In the genomic region with DNA sequence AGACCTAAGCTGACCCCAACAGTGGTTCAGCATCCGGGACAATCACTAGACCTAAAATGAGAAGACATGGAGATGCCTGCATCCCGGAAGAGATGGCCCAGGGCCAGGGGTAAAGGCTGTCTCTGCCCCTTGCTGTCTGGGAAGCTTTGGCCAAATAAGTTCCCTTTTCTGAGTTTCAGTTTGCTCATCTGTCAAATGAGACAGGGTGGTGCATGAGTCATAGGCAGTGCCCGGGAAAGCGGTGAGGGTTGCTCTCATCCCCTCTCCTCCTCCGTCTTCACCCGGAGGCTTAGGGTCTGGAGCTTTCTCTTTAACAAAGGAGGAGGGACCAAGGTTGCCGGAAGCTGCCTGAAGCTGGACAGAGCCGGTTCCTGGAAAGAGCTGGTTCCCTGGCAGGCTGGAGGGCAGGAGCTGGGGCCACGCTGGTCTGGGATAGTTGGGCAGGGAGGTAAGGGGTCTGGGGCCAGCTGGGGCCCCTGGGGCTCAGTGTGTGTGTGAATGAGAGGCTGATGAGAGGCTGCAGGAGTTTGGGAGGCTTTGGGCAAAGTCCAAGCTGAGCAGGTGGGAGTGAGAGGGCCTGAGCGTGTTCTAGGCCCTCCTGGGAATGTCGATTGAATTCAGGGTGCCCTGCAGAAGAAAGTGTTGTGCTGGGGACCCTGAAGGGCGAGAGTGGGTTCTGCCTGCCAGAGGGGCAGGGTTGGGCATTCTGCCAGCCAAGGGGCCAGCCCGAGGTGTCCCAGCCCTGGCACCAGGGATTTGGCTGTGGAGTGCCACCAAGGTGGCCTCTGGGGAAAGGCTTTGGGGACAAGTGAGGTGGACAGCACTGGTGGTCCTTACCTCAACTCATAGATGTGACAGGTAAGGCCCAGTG, we compare ENCODE assay signal across 8 cellular contexts. TPM values are rescaled to one million over a fixed set of nuclear protein-coding genes. Genes with fewer than 3 reads are reported as not detected.
DNase-seq lines count a peak whose midpoint lies in the region; ATAC-seq, FAIRE-seq and TF ChIP-seq lines count a peak whose summit lies in the region.

Gene SDSL, plus strand, starts transcription at position 351 of the 871 bp plus-strand sequence. CDS start 5,603 bp downstream, outside the sequence.

- ATAC-seq in GM21367 (IDR thresholded peaks at IDR 0.05; ENCODE audit: unreplicated experiment) = peak; percentile 93
- ATAC-seq in HG03565 (IDR thresholded peaks at IDR 0.05; ENCODE audit: unreplicated experiment) = peak; percentile 72
- ATAC-seq in Panc1 = peak; percentile 88
- no peak for ATAC-seq in CD8-positive, alpha-beta T cell

- peak; percentile 25 for DNase-seq in G401 (ENCODE audit: low spot score)
- DNase-seq in Panc1 (ENCODE audit: low read depth, low spot score) = peak; percentile 33
- peak in 39 of 61 donors; percentile 4 to 86 (median 32) for DNase-seq in caudate nucleus (lab: John Stamatoyannopoulos, UW)
- DNase-seq in kidney = peak; percentile 89
- DNase-seq in stimulated activated CD4-positive, alpha-beta T cell treated with anti-CD3 and anti-CD28 coated beads, Interleukin-15, amount 100 ng/mL, for 48 hours (ENCODE audit: low read depth in 2 of 2) = peak; percentile 14 to 22
- DNase-seq in CD8-positive, alpha-beta T cell = no peak

- H3K27ac ChIP-seq in Panc1 (ENCODE audit: low read length) (peak within 1 kb of the TSS; percentile 78), caudate nucleus (ENCODE audit: low read depth, low read length) (peak within 1 kb of the TSS; percentile 42), kidney (ENCODE audit: low read depth in 2 of 2, low read length in 2 of 2) (peak within 1 kb of the TSS; percentile 54 to 68)
- H3K27ac ChIP-seq in CD8-positive, alpha-beta T cell (ENCODE audit: low read depth, low read length) = no peak within 1 kb of the TSS

- H3K9me3 Mint-ChIP-seq in CD8-positive, alpha-beta T cell = no peaks in the 10 kb centered on the region

- no peaks in the 10 kb centered on the region for H3K4me1 Mint-ChIP-seq in CD8-positive, alpha-beta T cell (ENCODE audit: low read depth)

- BruUV-seq in Panc1 (replicated peaks; lab: Mats Ljungman, UMichigan) = no TSS peak

- no peaks in the 10 kb centered on the region for H3K36me3 Mint-ChIP-seq in CD8-positive, alpha-beta T cell

- no peaks in the 10 kb centered on the region for H3K27me3 ChIP-seq in Panc1 (ENCODE audit: control insufficient read depth, insufficient read depth, low read length)
- no peaks in the 10 kb centered on the region for H3K27me3 ChIP-seq in CD8-positive, alpha-beta T cell (ENCODE audit: insufficient read depth, low read length)

- peak within 1 kb of the TSS; percentile 84 to 97 for H3K9ac ChIP-seq in kidney (ENCODE audit: low read length in 2 of 2)

- no peak within 1 kb of the TSS for H3K27ac Mint-ChIP-seq in CD8-positive, alpha-beta T cell

- H3K4me1 ChIP-seq in Panc1 (ENCODE audit: control insufficient read depth, insufficient read depth, low read length) (no peaks in the 10 kb centered on the region; the same call in 1 of the 2 replicates), kidney (ENCODE audit: control insufficient read depth in 1 of 2, insufficient read depth in 1 of 2, low read depth in 1 of 2, low read length in 2 of 2) (peaks cover 5 to 15% of the 10 kb centered on the region in 2 donors)
- H3K4me1 ChIP-seq in CD8-positive, alpha-beta T cell (ENCODE audit: insufficient read depth, low read length) = no peaks in the 10 kb centered on the region

- in situ Hi-C loops in G401 (cut with HindIII; ENCODE audit: low sequenced_read_pairs) = no loop called here
- in situ Hi-C loops in Panc1 (cut with HindIII; ENCODE audit: low pct_unique_long_range_greater_than_20kb, low sequenced_read_pairs) = no loop called here

- TF ChIP-seq CTCF in Panc1 (IDR thresholded peaks at IDR 0.05) (no peak), kidney (IDR thresholded peaks at IDR 0.05; ENCODE audit: borderline replicate concordance, extremely low read depth, insufficient read depth) (no peak)
- TF ChIP-seq CTCF in CD8-positive, alpha-beta T cell (IDR thresholded peaks at IDR 0.05) = no peak

- POLR2A ChIA-PET in Panc1 (lab: Charles Lee) = interaction anchor here (0.5 to 0.9 kb wide), 2 partner anchors 10 to 117 kb away, joined by 3 to 18 read pairs; no protein-coding TSS in a partner anchor
- POLR2A ChIA-PET in CD8-positive, alpha-beta T cell (lab: Charles Lee) = no interaction called here

- peak within 1 kb of the TSS; percentile 46 to 65 for H3K4me3 ChIP-seq in Panc1 (ENCODE audit: low read depth in 2 of 2, low read length in 2 of 2)
- peak within 1 kb of the TSS; percentile 79 to 86 for H3K4me3 ChIP-seq in kidney (ENCODE audit: low read length in 2 of 2)
- H3K4me3 ChIP-seq in CD8-positive, alpha-beta T cell (ENCODE audit: low read depth, low read length) = no peak within 1 kb of the TSS

- no peak within 1 kb of the TSS for H3K4me3 Mint-ChIP-seq in CD8-positive, alpha-beta T cell

- CTCF ChIA-PET in Panc1 (lab: Charles Lee) = interaction anchor here (0.5 to 0.6 kb wide), 2 partner anchors 41 to 225 kb away, joined by 6 read pairs; no protein-coding TSS in a partner anchor
- CTCF ChIA-PET in CD8-positive, alpha-beta T cell (lab: Charles Lee) = interaction anchor here (1.0 kb wide), 1 partner anchor 225 kb away, joined by 3 read pairs; no protein-coding TSS in a partner anchor

- H3K9me3 ChIP-seq in Panc1 (ENCODE audit: control insufficient read depth, insufficient read depth, low read depth, low read length) (no peaks in the 10 kb centered on the region), kidney (ENCODE audit: control insufficient read depth in 1 of 2, low read length in 2 of 2) (no peaks in the 10 kb centered on the region)
- no peaks in the 10 kb centered on the region for H3K9me3 ChIP-seq in CD8-positive, alpha-beta T cell (ENCODE audit: low read length)

- intact Hi-C loops in Panc1 (cut with micrococcal nuclease; ENCODE audit: unreplicated experiment) (no loop called here), kidney (cut with DNase I) (no loop called here)
- intact Hi-C loops in CD8-positive, alpha-beta T cell (cut with DNase I, micrococcal nuclease) = loop anchor here in 1 of 2 experiments (2.0 kb wide), 1 partner anchor 225 kb away; no protein-coding TSS in a partner anchor

- H3K36me3 ChIP-seq in Panc1 (ENCODE audit: control insufficient read depth, insufficient read depth, low read length) (no peaks in the 10 kb centered on the region; the same call in 1 of the 2 replicates), kidney (ENCODE audit: control insufficient read depth in 1 of 2, insufficient read depth in 2 of 2, low read length in 2 of 2) (no peaks in the 10 kb centered on the region)
- no peaks in the 10 kb centered on the region for H3K36me3 ChIP-seq in CD8-positive, alpha-beta T cell (ENCODE audit: insufficient read depth, low read length)

- no peak for FAIRE-seq in kidney (lab: Jason Lieb, UNC)

- peaks cover 8% of the 10 kb centered on the region for H3K27me3 Mint-ChIP-seq in CD8-positive, alpha-beta T cell (ENCODE audit: low read depth)

RNA-seq across cellular contexts. Expression of gene SDSL, which starts in this region (rescaled TPM):
- 18.5 and 32.0 TPM in 2 replicates for total RNA-seq in G401 (2014; rRNA removed; shearing (Covaris generic))
- 5.8 TPM for total RNA-seq in Panc1 (2021; ENCODE audit: unreplicated experiment)
- 17.2 TPM for polyA plus RNA-seq in Panc1 (2012; ENCODE audit: insufficient read length)
- 22.8 TPM for total RNA-seq in kidney
- 116 TPM for polyA plus RNA-seq in kidney (ENCODE audit: insufficient read depth, low read depth, low replicate concordance)
- not detected for total RNA-seq in CD8-positive, alpha-beta T cell

Comparison
In these comparisons a context has a peak if more than half of its experiments do, and no peak if none do; other contexts are left out.
1. DNase-seq: peak in G401 (single experiment), Panc1 (single experiment), caudate nucleus (39 of 61), kidney (single experiment) and stimulated activated CD4-positive, alpha-beta T cell treated with anti-CD3 and anti-CD28 coated beads, Interleukin-15, amount 100 ng/mL, for 48 hours (2 of 2); none in CD8-positive, alpha-beta T cell (0 of 7).